Comparison of ENCODE assay signal across 8 cellular contexts in the genomic region with DNA sequence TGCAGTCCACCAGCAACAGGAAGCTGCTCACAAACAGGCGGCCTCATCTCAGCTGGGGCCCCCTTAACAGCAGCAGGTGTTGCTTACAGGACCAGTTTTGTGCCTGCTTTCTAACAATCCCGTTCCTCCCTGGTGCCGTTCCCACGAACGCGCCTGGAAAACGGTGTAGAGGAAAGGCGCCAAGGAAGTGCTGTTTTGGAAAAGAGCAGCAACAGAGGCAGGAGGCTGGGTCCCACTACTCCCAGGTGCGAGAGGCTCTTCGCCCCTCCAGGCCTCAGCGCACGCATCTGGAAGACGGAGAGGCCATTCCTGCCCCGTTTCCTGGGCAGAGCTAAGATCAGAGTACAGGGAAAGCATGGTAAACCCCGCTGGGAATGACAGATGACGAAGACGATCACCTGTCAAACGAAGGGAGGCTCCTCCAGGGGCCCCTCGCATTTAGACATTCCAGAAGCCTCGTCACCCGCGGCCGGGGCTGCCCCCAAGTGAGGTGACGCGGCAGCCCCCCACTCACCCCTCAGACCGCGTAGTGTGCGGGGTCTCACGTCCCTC. TPM values are rescaled to one million over a fixed set of nuclear protein-coding genes. Genes with fewer than 3 reads are reported as not detected.
DNase-seq lines count a peak whose midpoint lies in the region; TF ChIP-seq lines count a peak whose summit lies in the region.

No MANE protein-coding gene starts in this region.

- H3K4me3 ChIP-seq in GM06990 (replicated peaks; ENCODE audit: low read depth, low read length) (peak overlapping the region; percentile 78), adipocyte (ENCODE audit: low read length) (peak overlapping the region; percentile 86), left ventricle myocardium inferior (peak overlapping the region; percentile 86)

- H3K4me1 ChIP-seq in adipocyte (ENCODE audit: control insufficient read depth, insufficient read depth, low read length) (peaks cover 27% of the 10 kb centered on the region), left ventricle myocardium inferior (peaks cover 46% of the 10 kb centered on the region)

- H3K9me3 ChIP-seq in adipocyte (ENCODE audit: control insufficient read depth, low read length) (no peaks in the 10 kb centered on the region), left ventricle myocardium inferior (replicated peaks) (peaks cover 4% of the 10 kb centered on the region)

- H3K27ac ChIP-seq in left ventricle myocardium inferior (replicated peaks): peak overlapping the region; percentile 92

- H3K36me3 ChIP-seq in GM06990 (ENCODE audit: control insufficient read depth, insufficient read depth, low read length) (no peaks in the 10 kb centered on the region), adipocyte (ENCODE audit: control insufficient read depth, insufficient read depth, low read length, severe bottlenecking) (no peaks in the 10 kb centered on the region), left ventricle myocardium inferior (no peaks in the 10 kb centered on the region)

- peak overlapping the region; percentile 85 for H3K9ac ChIP-seq in adipocyte (ENCODE audit: low read length)

- no peak for TF ChIP-seq CTCF in GM06990 (IDR thresholded peaks at IDR 0.05; ENCODE audit: insufficient read depth, low read length, poor library complexity, severe bottlenecking)
- no peak for TF ChIP-seq CTCF in left ventricle myocardium inferior (IDR thresholded peaks at IDR 0.05; ENCODE audit: borderline replicate concordance)

- intact Hi-C loops in left ventricle myocardium inferior (cut with micrococcal nuclease): no loop called here

- DNase-seq in GM06990 (ENCODE audit: extremely low read depth, insufficient read length) (peak; percentile 29), HCEC 1CT (peak; percentile 25), NCI-H460 (ENCODE audit: extremely low read depth, low read depth) (peak; percentile 5), adipocyte (ENCODE audit: low read depth) (peak; percentile 50), left ventricle myocardium inferior (no peak), pons (ENCODE audit: low spot score) (peak; percentile 37), SKM-1 treated with dmso at 0.1 percent for 144 hours (lab: John Stamatoyannopoulos, UW; ENCODE audit: unreplicated experiment) (no peak), GDM1 (lab: John Stamatoyannopoulos, UW) (no peak)

- H3K27me3 ChIP-seq in GM06990 (replicated peaks; ENCODE audit: control insufficient read depth, insufficient read depth, low read length) (no peaks in the 10 kb centered on the region), adipocyte (replicated peaks; ENCODE audit: control insufficient read depth, insufficient read depth, low read length) (no peaks in the 10 kb centered on the region), left ventricle myocardium inferior (ENCODE audit: low read depth) (no peaks in the 10 kb centered on the region)

RNA-seq across cellular contexts. Expression of a gene that starts 0.6 kb away (rescaled TPM):
- 5.6 and 8.8 TPM in 2 replicates for total RNA-seq in NCI-H460 (2014; rRNA removed; shearing (Covaris generic))
- polyA plus RNA-seq in NCI-H460 (2014; cell fraction: nucleus; rRNA removed): 6.8 and 8.6 TPM in 2 replicates
- 42.6 TPM for total RNA-seq in left ventricle myocardium inferior

RNA-seq across cellular contexts. Expression of a gene that starts 27.0 kb away (rescaled TPM):
- 75.6 and 87.8 TPM in 2 replicates for total RNA-seq in NCI-H460 (2014; rRNA removed; shearing (Covaris generic))
- polyA plus RNA-seq in NCI-H460 (2014; cell fraction: nucleus; rRNA removed): 138 and 170 TPM in 2 replicates
- total RNA-seq in left ventricle myocardium inferior: 29.8 TPM

Comparison
In these comparisons a context has a peak if more than half of its experiments do, and no peak if none do; other contexts are left out.
1. DNase-seq: peak in GM06990 (single experiment), HCEC 1CT (single experiment), NCI-H460 (single experiment), adipocyte (single experiment) and pons (single experiment); none in left ventricle myocardium inferior (single experiment), SKM-1 treated with dmso at 0.1 percent for 144 hours (single experiment) and GDM1 (single experiment).
2. Peak in every context shown above with its lines, with median percentiles within 50 percentile points of each other: H3K4me3 ChIP-seq.